Comparison of ENCODE assay signal across 8 cellular contexts in the genomic region with DNA sequence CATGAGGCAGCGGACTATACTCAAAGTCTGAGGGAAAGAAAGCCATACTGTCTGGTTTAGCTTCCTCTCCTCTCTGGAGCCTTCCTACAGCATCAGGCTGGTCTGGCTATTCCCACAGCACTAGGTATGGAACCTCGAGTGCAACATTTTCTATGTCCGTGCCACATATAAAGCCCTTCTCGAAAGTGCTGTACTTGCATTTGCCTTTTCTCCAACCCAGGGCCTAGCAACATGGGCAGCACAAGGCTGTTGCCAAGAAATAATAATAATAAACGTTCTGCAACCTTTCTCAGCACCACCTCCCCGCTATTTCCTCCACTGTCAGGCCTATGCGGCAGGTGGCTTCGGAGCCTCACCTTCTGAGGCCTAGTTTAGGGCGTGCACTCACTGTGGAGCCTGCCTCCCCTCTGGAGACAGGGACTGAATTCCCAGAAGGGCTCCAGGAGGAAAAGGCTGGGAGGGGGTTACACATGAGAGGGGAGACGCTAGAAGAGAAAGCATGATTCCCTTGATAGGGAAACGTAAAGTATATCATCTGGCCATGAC. TPM values are rescaled to one million over a fixed set of nuclear protein-coding genes. Genes with fewer than 3 reads are reported as not detected.
DNase-seq lines count a peak whose midpoint lies in the region; ATAC-seq, FAIRE-seq and TF ChIP-seq lines count a peak whose summit lies in the region.

No MANE protein-coding gene starts in this region.

- peaks cover 2% of the 10 kb centered on the region for H3K27me3 Mint-ChIP-seq in activated CD4-positive, alpha-beta T cell treated with anti-CD3 and anti-CD28 coated beads, Interleukin-2, amount 10 ng/mL, durations not matched to agents 7 days and 5 days
- no peaks in the 10 kb centered on the region for H3K27me3 Mint-ChIP-seq in T-cell

- intact Hi-C loops in prostate gland (cut with DNase I), result loop anchor here (5.0 to 10.0 kb wide), 2 partner anchors 200 to 367 kb away; no protein-coding TSS in a partner anchor

- CTCF ChIA-PET in activated CD4-positive, alpha-beta T cell treated with anti-CD3 and anti-CD28 coated beads, Interleukin-2, amount 10 ng/mL, durations not matched to agents 7 days and 5 days (lab: Charles Lee), result interaction anchor here (1.2 to 1.4 kb wide), 2 partner anchors 9 to 12 kb away, joined by 3 to 9 read pairs; no protein-coding TSS in a partner anchor
- CTCF ChIA-PET in T-cell (lab: Charles Lee), result interaction anchor here (0.5 to 1.0 kb wide), 4 partner anchors 9 to 1480 kb away, joined by 3 to 7 read pairs (median 6); a partner anchor contains a TSS

- FAIRE-seq in HTR-8/SVneo (lab: Jason Lieb, UNC), result no peak

- no peak for TF ChIP-seq POLR2A in prostate gland (IDR thresholded peaks at IDR 0.05)

- H3K4me1 Mint-ChIP-seq in activated CD4-positive, alpha-beta T cell treated with anti-CD3 and anti-CD28 coated beads, Interleukin-2, amount 10 ng/mL, durations not matched to agents 7 days and 5 days, result peaks cover 52% of the 10 kb centered on the region
- H3K4me1 Mint-ChIP-seq in T-cell, result peaks cover 57 to 61% (median 59%) of the 10 kb centered on the region in 3 donors

- H3K4me1 ChIP-seq in prostate gland (replicated peaks), result peaks cover 9% of the 10 kb centered on the region

- H3K4me3 ChIP-seq in fibroblast of the aortic adventitia (ENCODE audit: low read depth, low read length) (peak overlapping the region; percentile 96), prostate gland (peak overlapping the region; percentile 85 to 94)

- H3K36me3 ChIP-seq in prostate gland, result peaks cover 0 to 8% of the 10 kb centered on the region in 2 donors

- H3K36me3 Mint-ChIP-seq in activated CD4-positive, alpha-beta T cell treated with anti-CD3 and anti-CD28 coated beads, Interleukin-2, amount 10 ng/mL, durations not matched to agents 7 days and 5 days (ENCODE audit: low read depth), result peaks cover 52% of the 10 kb centered on the region
- H3K36me3 Mint-ChIP-seq in T-cell, result peaks cover 33% of the 10 kb centered on the region

- peaks cover 2% of the 10 kb centered on the region for H3K9me3 Mint-ChIP-seq in activated CD4-positive, alpha-beta T cell treated with anti-CD3 and anti-CD28 coated beads, Interleukin-2, amount 10 ng/mL, durations not matched to agents 7 days and 5 days
- no peaks in the 10 kb centered on the region for H3K9me3 Mint-ChIP-seq in T-cell

- no peak for TF ChIP-seq CTCF in fibroblast of the aortic adventitia (IDR thresholded peaks at IDR 0.05; ENCODE audit: insufficient read depth, low read length)
- no peak for TF ChIP-seq CTCF in prostate gland (IDR thresholded peaks at IDR 0.05)

- WGBS in prostate gland, result 19% methylated on average over 11 of the region's 11 CpGs

- POLR2A ChIA-PET in activated CD4-positive, alpha-beta T cell treated with anti-CD3 and anti-CD28 coated beads, Interleukin-2, amount 10 ng/mL, durations not matched to agents 7 days and 5 days (lab: Charles Lee), result interaction anchor here (0.5 to 0.7 kb wide), 2 partner anchors 142 to 232 kb away, joined by 3 read pairs; no protein-coding TSS in a partner anchor
- POLR2A ChIA-PET in T-cell (lab: Charles Lee), result no interaction called here

- no peaks in the 10 kb centered on the region for H3K9me3 ChIP-seq in prostate gland

- peak overlapping the region; percentile 96 for H3K27ac Mint-ChIP-seq in activated CD4-positive, alpha-beta T cell treated with anti-CD3 and anti-CD28 coated beads, Interleukin-2, amount 10 ng/mL, durations not matched to agents 7 days and 5 days
- H3K27ac Mint-ChIP-seq in T-cell, result peak overlapping the region; percentile 84 to 96

- ATAC-seq in HG03135 (IDR thresholded peaks at IDR 0.05; ENCODE audit: unreplicated experiment) (peak; percentile 4), T-cell (replicated peaks in 1 of 4) (peak in 1 of 4 experiments; percentile 1)

- DNase-seq in activated CD4-positive, alpha-beta T cell treated with anti-CD3 and anti-CD28 coated beads, Interleukin-2, amount 10 ng/mL, durations not matched to agents 7 days and 5 days, result peak; percentile 24
- no peak for DNase-seq in activated CD4-positive, alpha-beta T cell treated with anti-CD3 and anti-CD28 coated beads, Interleukin-2, amount 50 U/mL, for 4 hours
- peak in 13 of 34 experiments; percentile 6 to 25 (median 15) for DNase-seq in T-cell
- peak; percentile 16 for DNase-seq in fibroblast of the aortic adventitia (ENCODE audit: low read depth)
- DNase-seq in prostate gland (ENCODE audit: low spot score), result no peak
- no peak for DNase-seq in DMS79 (lab: John Stamatoyannopoulos, UW)
- no peak for DNase-seq in HTR-8/SVneo (ENCODE audit: insufficient read length, low spot score)

- peak overlapping the region; percentile 77 for H3K27ac ChIP-seq in prostate gland

- no peaks in the 10 kb centered on the region for H3K27me3 ChIP-seq in prostate gland (replicated peaks; ENCODE audit: insufficient read depth)

- H3K4me3 Mint-ChIP-seq in activated CD4-positive, alpha-beta T cell treated with anti-CD3 and anti-CD28 coated beads, Interleukin-2, amount 10 ng/mL, durations not matched to agents 7 days and 5 days, result peak overlapping the region; percentile 94
- peak overlapping the region; percentile 99 to 100 (median 100) for H3K4me3 Mint-ChIP-seq in T-cell

RNA-seq across cellular contexts. Expression of a gene that starts 0.7 kb away (rescaled TPM):
- total RNA-seq in activated CD4-positive, alpha-beta T cell treated with anti-CD3 and anti-CD28 coated beads, Interleukin-2, amount 10 ng/mL, durations not matched to agents 7 days and 5 days, result 10 to 100 TPM; 52.7 to 53.9 TPM
- total RNA-seq in T-cell (10 to 100 TPM; 53.9 to 65.6 (median 58.2) TPM), fibroblast of the aortic adventitia (ENCODE audit: low replicate concordance) (17.5 and 26.7 TPM in 2 replicates), prostate gland (10 to 100 TPM; 19.7 to 45.3 TPM)

Comparison
In these comparisons a context has a peak if more than half of its experiments do, and no peak if none do; other contexts are left out.
1. DNase-seq: peak in activated CD4-positive, alpha-beta T cell treated with anti-CD3 and anti-CD28 coated beads, Interleukin-2, amount 10 ng/mL, durations not matched to agents 7 days and 5 days (single experiment) and fibroblast of the aortic adventitia (single experiment); none in activated CD4-positive, alpha-beta T cell treated with anti-CD3 and anti-CD28 coated beads, Interleukin-2, amount 50 U/mL, for 4 hours (0 of 2), prostate gland (single experiment), DMS79 (single experiment) and HTR-8/SVneo (single experiment).